In the genomic region with DNA sequence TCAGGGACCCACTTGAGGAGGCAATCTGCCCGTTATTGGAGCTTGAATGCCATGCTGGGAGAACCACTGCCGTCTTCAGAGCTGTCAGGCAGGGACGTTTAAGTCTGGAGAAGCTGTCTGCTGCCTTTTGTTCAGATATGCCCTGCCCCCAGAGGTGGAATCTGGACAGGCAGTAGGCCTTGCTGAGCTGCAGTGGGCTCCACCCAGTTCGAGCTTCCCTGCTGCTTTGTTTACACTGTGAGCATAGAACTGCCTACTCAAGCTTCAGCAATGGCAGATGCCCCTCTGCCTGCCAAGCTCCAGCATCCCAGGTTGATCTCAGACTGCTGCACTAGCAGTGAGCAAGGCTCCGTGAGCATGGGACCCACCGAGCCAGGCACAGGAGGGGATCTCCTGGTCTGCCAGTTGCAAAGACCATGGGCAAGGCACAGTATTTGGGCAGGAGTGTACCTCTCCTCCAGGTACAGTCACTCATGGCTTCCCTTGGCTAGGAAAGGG, we compare ENCODE assay signal across 8 cellular contexts.
DNase-seq lines count a peak whose midpoint lies in the region; TF ChIP-seq lines count a peak whose summit lies in the region.
"Not testable (repeated sequence)": the region's sequence is repeated elsewhere in the genome, so short reads cannot be mapped to it uniquely, and the experiment has no call there.

No MANE protein-coding gene starts in this region.

- H3K36me3 Mint-ChIP-seq in endodermal cell (ENCODE audit: low read depth) = peaks cover 24% of the 10 kb centered on the region
- H3K36me3 Mint-ChIP-seq in progenitor cell of endocrine pancreas (ENCODE audit: insufficient read depth) = peaks cover 40% of the 10 kb centered on the region

- H3K4me3 ChIP-seq in BE2C (ENCODE audit: low read depth, low read length) = not testable (repeated sequence)
- peak overlapping the region; percentile 23 for H3K4me3 ChIP-seq in endodermal cell (ENCODE audit: low read length)

- H3K9me3 Mint-ChIP-seq in endodermal cell = peaks cover 25% of the 10 kb centered on the region
- peaks cover 25% of the 10 kb centered on the region for H3K9me3 Mint-ChIP-seq in progenitor cell of endocrine pancreas (ENCODE audit: low read depth)

- not testable (repeated sequence) for H3K27ac Mint-ChIP-seq in endodermal cell, progenitor cell of endocrine pancreas

- H3K4me1 Mint-ChIP-seq in endodermal cell (peaks cover 45% of the 10 kb centered on the region), progenitor cell of endocrine pancreas (ENCODE audit: low read depth) (peaks cover 47% of the 10 kb centered on the region)

- H3K4me1 ChIP-seq in BE2C; endodermal cell (ENCODE audit: control insufficient read depth, insufficient read depth, low read length): not testable (repeated sequence)

- not testable (repeated sequence) for TF ChIP-seq CTCF in BE2C (IDR thresholded peaks at IDR 0.05; ENCODE audit: low read depth, low read length)
- TF ChIP-seq CTCF in endodermal cell (conservative IDR thresholded peaks at IDR 0.05) = peak; percentile 56
- peak; percentile 13 for TF ChIP-seq CTCF in progenitor cell of endocrine pancreas (IDR thresholded peaks at IDR 0.05; ENCODE audit: unreplicated experiment)

- not testable (repeated sequence) for H3K27me3 Mint-ChIP-seq in endodermal cell (ENCODE audit: insufficient read depth); progenitor cell of endocrine pancreas

- peak; percentile 15 for DNase-seq in BE2C
- DNase-seq in EH (ENCODE audit: low read depth) = peak; percentile 11
- peak; percentile 16 for DNase-seq in NCI-H1105 (lab: John Stamatoyannopoulos, UW)
- DNase-seq in NCI-H345 (lab: John Stamatoyannopoulos, UW) = peak; percentile 67
- peak; percentile 42 to 46 for DNase-seq in SHP77 (lab: John Stamatoyannopoulos, UW)
- DNase-seq in endodermal cell = peak; percentile 64
- DNase-seq in left kidney (ENCODE audit: low read depth, low spot score) = peak; percentile 34
- not testable (repeated sequence) for DNase-seq in progenitor cell of endocrine pancreas (ENCODE audit: low spot score, unreplicated experiment)

- not testable (repeated sequence) for H3K27ac ChIP-seq in endodermal cell (ENCODE audit: low read depth, low read length)

- 69 to 72% methylated on average over 5 to 6 of the region's 6 CpGs for WGBS in endodermal cell (ENCODE audit: insufficient coverage in 1 of 2, insufficient read length in 1 of 2), 2 experiments

- H3K27me3 ChIP-seq in BE2C; endodermal cell (ENCODE audit: control insufficient read depth, insufficient read depth, low read length, poor library complexity, severe bottlenecking): not testable (repeated sequence)

- not testable (repeated sequence) for H3K9ac ChIP-seq in endodermal cell (ENCODE audit: extremely low read depth, low read length, poor library complexity, severe bottlenecking)

- not testable (repeated sequence) for H3K36me3 ChIP-seq in BE2C; endodermal cell (ENCODE audit: control insufficient read depth, insufficient read depth, low read length)

- H3K9me3 ChIP-seq in BE2C = not testable (repeated sequence)
- H3K9me3 ChIP-seq in endodermal cell (ENCODE audit: control insufficient read depth, low read length) = peaks cover 11% of the 10 kb centered on the region

- H3K4me3 Mint-ChIP-seq in endodermal cell; progenitor cell of endocrine pancreas (ENCODE audit: low read depth): not testable (repeated sequence)
